ENCODE assay signal across 1 cellular context in the genomic region with DNA sequence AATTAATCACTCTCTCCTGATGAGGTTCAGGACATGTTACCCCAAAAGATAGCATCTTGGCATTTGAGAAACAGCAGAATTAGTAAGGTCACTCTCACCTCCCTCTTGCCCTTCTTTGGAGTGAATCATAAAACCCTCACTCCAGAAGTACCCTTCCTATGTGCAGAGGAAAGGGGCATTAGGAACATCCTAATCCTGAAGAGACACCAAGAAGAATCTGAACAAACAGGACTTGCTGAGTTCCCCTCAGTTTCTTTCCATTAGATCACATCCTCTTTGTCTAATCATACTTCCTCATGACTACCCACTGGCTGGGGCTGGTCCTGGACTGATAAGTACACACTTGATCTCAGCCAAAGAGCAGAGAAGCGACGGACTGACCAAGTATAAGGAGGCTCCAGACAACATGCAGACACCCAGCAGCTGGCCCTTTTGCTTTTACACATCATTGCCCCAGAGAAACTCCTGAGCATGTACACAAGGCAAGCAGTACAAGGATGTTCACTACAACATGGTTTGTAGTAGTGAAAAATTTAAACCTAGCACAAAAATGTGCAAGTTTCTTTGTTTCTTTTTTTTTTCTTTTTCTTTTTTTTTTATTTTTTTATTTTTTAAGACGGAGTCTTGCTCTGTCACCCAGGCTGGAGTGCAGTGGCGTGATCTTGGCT.
TF ChIP-seq lines count a peak whose summit lies in the region.

No MANE protein-coding gene starts in this region.

TF ChIP-seq in K562, 482 proteins besides CTCF, POLR2A, EP300 and RAD21 (continued from another document and continues in another):
- TF ChIP-seq, protein P1, sequence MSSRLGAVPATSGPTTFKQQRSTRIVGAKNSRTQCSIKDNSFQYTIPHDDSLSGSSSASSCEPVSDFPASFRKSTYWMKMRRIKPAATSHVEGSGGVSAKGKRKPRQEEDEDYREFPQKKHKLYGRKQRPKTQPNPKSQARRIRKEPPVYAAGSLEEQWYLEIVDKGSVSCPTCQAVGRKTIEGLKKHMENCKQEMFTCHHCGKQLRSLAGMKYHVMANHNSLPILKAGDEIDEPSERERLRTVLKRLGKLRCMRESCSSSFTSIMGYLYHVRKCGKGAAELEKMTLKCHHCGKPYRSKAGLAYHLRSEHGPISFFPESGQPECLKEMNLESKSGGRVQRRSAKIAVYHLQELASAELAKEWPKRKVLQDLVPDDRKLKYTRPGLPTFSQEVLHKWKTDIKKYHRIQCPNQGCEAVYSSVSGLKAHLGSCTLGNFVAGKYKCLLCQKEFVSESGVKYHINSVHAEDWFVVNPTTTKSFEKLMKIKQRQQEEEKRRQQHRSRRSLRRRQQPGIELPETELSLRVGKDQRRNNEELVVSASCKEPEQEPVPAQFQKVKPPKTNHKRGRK (tag; IDR thresholded peaks at IDR 0.05) = no peak
- TF ChIP-seq NCOA6 (IDR thresholded peaks at IDR 0.05) (0 out of 2 replicates have a peak, but pooled peaks have one; percentile 17), PHF21A (IDR thresholded peaks at IDR 0.05; ENCODE audit: borderline replicate concordance, low read depth) (no peak), ZKSCAN8 (CRISPR knock-in tag; IDR thresholded peaks at IDR 0.05) (no peak), GTF2E2 (tag; IDR thresholded peaks at IDR 0.05) (no peak), NR2C1 (IDR thresholded peaks at IDR 0.05) (0 out of 2 replicates have a peak, but pooled peaks have one; percentile 25), NR2C1 (tag; IDR thresholded peaks at IDR 0.05) (no peak), ARNT (IDR thresholded peaks at IDR 0.05) (peak; percentile 45 to 62; a peak in 2 of 4 replicates), SNRNP70 (optimal IDR thresholded peaks at IDR 0.05; ENCODE audit: low read depth, low read length) (no peak), CXXC5 (CRISPR knock-in tag; IDR thresholded peaks at IDR 0.05) (peak; percentile 52; the same call in 1 of the 2 replicates), PTRF (tag; IDR thresholded peaks at IDR 0.05) (no peak), BACH1 (tag; IDR thresholded peaks at IDR 0.05) (peak; percentile 79; the same call in 1 of the 2 replicates), U2AF2 (optimal IDR thresholded peaks at IDR 0.05; ENCODE audit: low read depth, low read length) (no peak), PYGO2 (tag; IDR thresholded peaks at IDR 0.05) (no peak), ASH1L (IDR thresholded peaks at IDR 0.05; ENCODE audit: borderline replicate concordance, low read depth, partially characterized antibody) (no peak), MYC (IDR thresholded peaks at IDR 0.05; ENCODE audit: low read depth, low read length) (peak; percentile 53; the same call in 1 of the 2 replicates), MYC (CRISPR knock-in tag; IDR thresholded peaks at IDR 0.05; ENCODE audit: borderline replicate concordance, low read depth) (no peak), ZC3H11A (IDR thresholded peaks at IDR 0.05; ENCODE audit: low read depth, low read length) (no peak), ZNF507 (tag; conservative IDR thresholded peaks at IDR 0.05) (no peak), ADNP (tag; IDR thresholded peaks at IDR 0.05) (no peak; the same call in 1 of the 2 replicates), RBM15 (IDR thresholded peaks at IDR 0.05; ENCODE audit: insufficient read depth, low read length) (no peak), TAF7 (tag; IDR thresholded peaks at IDR 0.05) (no peak), NFYB (IDR thresholded peaks at IDR 0.05; ENCODE audit: extremely low read depth, insufficient read length) (no peak), ZNF143 (CRISPR knock-in tag; IDR thresholded peaks at IDR 0.05) (no peak), ETS2 (tag; IDR thresholded peaks at IDR 0.05; ENCODE audit: borderline replicate concordance, poor library complexity, severe bottlenecking) (no peak), ZNF75A (CRISPR knock-in tag; IDR thresholded peaks at IDR 0.05) (no peak), FOXA3 (CRISPR knock-in tag; conservative IDR thresholded peaks at IDR 0.05 in 1 of 2, IDR thresholded peaks at IDR 0.05 in 1 of 2) (peak; percentile 71 to 78; a peak in 3 of 4 replicates), RFX5 (IDR thresholded peaks at IDR 0.05; ENCODE audit: low read depth, low read length) (no peak)
- TF ChIP-seq, protein P2, sequence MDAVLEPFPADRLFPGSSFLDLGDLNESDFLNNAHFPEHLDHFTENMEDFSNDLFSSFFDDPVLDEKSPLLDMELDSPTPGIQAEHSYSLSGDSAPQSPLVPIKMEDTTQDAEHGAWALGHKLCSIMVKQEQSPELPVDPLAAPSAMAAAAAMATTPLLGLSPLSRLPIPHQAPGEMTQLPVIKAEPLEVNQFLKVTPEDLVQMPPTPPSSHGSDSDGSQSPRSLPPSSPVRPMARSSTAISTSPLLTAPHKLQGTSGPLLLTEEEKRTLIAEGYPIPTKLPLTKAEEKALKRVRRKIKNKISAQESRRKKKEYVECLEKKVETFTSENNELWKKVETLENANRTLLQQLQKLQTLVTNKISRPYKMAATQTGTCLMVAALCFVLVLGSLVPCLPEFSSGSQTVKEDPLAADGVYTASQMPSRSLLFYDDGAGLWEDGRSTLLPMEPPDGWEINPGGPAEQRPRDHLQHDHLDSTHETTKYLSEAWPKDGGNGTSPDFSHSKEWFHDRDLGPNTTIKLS (IDR thresholded peaks at IDR 0.05; ENCODE audit: borderline replicate concordance, low read depth) = no peak
- TF ChIP-seq, protein P3, sequence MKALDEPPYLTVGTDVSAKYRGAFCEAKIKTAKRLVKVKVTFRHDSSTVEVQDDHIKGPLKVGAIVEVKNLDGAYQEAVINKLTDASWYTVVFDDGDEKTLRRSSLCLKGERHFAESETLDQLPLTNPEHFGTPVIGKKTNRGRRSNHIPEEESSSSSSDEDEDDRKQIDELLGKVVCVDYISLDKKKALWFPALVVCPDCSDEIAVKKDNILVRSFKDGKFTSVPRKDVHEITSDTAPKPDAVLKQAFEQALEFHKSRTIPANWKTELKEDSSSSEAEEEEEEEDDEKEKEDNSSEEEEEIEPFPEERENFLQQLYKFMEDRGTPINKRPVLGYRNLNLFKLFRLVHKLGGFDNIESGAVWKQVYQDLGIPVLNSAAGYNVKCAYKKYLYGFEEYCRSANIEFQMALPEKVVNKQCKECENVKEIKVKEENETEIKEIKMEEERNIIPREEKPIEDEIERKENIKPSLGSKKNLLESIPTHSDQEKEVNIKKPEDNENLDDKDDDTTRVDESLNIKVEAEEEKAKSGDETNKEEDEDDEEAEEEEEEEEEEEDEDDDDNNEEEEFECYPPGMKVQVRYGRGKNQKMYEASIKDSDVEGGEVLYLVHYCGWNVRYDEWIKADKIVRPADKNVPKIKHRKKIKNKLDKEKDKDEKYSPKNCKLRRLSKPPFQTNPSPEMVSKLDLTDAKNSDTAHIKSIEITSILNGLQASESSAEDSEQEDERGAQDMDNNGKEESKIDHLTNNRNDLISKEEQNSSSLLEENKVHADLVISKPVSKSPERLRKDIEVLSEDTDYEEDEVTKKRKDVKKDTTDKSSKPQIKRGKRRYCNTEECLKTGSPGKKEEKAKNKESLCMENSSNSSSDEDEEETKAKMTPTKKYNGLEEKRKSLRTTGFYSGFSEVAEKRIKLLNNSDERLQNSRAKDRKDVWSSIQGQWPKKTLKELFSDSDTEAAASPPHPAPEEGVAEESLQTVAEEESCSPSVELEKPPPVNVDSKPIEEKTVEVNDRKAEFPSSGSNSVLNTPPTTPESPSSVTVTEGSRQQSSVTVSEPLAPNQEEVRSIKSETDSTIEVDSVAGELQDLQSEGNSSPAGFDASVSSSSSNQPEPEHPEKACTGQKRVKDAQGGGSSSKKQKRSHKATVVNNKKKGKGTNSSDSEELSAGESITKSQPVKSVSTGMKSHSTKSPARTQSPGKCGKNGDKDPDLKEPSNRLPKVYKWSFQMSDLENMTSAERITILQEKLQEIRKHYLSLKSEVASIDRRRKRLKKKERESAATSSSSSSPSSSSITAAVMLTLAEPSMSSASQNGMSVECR (CRISPR knock-in tag; IDR thresholded peaks at IDR 0.05) = no peak
- TF ChIP-seq, protein P4, sequence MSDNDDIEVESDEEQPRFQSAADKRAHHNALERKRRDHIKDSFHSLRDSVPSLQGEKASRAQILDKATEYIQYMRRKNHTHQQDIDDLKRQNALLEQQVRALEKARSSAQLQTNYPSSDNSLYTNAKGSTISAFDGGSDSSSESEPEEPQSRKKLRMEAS (CRISPR knock-in tag; IDR thresholded peaks at IDR 0.05) = no peak
- TF ChIP-seq, protein P5, sequence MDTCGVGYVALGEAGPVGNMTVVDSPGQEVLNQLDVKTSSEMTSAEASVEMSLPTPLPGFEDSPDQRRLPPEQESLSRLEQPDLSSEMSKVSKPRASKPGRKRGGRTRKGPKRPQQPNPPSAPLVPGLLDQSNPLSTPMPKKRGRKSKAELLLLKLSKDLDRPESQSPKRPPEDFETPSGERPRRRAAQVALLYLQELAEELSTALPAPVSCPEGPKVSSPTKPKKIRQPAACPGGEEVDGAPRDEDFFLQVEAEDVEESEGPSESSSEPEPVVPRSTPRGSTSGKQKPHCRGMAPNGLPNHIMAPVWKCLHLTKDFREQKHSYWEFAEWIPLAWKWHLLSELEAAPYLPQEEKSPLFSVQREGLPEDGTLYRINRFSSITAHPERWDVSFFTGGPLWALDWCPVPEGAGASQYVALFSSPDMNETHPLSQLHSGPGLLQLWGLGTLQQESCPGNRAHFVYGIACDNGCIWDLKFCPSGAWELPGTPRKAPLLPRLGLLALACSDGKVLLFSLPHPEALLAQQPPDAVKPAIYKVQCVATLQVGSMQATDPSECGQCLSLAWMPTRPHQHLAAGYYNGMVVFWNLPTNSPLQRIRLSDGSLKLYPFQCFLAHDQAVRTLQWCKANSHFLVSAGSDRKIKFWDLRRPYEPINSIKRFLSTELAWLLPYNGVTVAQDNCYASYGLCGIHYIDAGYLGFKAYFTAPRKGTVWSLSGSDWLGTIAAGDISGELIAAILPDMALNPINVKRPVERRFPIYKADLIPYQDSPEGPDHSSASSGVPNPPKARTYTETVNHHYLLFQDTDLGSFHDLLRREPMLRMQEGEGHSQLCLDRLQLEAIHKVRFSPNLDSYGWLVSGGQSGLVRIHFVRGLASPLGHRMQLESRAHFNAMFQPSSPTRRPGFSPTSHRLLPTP (IDR thresholded peaks at IDR 0.05; ENCODE audit: borderline replicate concordance, extremely low read depth, insufficient read length) = no peak
- TF ChIP-seq, protein P6, sequence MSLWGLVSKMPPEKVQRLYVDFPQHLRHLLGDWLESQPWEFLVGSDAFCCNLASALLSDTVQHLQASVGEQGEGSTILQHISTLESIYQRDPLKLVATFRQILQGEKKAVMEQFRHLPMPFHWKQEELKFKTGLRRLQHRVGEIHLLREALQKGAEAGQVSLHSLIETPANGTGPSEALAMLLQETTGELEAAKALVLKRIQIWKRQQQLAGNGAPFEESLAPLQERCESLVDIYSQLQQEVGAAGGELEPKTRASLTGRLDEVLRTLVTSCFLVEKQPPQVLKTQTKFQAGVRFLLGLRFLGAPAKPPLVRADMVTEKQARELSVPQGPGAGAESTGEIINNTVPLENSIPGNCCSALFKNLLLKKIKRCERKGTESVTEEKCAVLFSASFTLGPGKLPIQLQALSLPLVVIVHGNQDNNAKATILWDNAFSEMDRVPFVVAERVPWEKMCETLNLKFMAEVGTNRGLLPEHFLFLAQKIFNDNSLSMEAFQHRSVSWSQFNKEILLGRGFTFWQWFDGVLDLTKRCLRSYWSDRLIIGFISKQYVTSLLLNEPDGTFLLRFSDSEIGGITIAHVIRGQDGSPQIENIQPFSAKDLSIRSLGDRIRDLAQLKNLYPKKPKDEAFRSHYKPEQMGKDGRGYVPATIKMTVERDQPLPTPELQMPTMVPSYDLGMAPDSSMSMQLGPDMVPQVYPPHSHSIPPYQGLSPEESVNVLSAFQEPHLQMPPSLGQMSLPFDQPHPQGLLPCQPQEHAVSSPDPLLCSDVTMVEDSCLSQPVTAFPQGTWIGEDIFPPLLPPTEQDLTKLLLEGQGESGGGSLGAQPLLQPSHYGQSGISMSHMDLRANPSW (CRISPR knock-in tag; IDR thresholded peaks at IDR 0.05) = no peak
- TF ChIP-seq, protein P7, sequence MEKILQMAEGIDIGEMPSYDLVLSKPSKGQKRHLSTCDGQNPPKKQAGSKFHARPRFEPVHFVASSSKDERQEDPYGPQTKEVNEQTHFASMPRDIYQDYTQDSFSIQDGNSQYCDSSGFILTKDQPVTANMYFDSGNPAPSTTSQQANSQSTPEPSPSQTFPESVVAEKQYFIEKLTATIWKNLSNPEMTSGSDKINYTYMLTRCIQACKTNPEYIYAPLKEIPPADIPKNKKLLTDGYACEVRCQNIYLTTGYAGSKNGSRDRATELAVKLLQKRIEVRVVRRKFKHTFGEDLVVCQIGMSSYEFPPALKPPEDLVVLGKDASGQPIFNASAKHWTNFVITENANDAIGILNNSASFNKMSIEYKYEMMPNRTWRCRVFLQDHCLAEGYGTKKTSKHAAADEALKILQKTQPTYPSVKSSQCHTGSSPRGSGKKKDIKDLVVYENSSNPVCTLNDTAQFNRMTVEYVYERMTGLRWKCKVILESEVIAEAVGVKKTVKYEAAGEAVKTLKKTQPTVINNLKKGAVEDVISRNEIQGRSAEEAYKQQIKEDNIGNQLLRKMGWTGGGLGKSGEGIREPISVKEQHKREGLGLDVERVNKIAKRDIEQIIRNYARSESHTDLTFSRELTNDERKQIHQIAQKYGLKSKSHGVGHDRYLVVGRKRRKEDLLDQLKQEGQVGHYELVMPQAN (IDR thresholded peaks at IDR 0.05; ENCODE audit: borderline replicate concordance) = peak; percentile 32; the same call in 1 of the 2 replicates
- TF ChIP-seq, protein P8, sequence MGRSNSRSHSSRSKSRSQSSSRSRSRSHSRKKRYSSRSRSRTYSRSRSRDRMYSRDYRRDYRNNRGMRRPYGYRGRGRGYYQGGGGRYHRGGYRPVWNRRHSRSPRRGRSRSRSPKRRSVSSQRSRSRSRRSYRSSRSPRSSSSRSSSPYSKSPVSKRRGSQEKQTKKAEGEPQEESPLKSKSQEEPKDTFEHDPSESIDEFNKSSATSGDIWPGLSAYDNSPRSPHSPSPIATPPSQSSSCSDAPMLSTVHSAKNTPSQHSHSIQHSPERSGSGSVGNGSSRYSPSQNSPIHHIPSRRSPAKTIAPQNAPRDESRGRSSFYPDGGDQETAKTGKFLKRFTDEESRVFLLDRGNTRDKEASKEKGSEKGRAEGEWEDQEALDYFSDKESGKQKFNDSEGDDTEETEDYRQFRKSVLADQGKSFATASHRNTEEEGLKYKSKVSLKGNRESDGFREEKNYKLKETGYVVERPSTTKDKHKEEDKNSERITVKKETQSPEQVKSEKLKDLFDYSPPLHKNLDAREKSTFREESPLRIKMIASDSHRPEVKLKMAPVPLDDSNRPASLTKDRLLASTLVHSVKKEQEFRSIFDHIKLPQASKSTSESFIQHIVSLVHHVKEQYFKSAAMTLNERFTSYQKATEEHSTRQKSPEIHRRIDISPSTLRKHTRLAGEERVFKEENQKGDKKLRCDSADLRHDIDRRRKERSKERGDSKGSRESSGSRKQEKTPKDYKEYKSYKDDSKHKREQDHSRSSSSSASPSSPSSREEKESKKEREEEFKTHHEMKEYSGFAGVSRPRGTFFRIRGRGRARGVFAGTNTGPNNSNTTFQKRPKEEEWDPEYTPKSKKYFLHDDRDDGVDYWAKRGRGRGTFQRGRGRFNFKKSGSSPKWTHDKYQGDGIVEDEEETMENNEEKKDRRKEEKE (IDR thresholded peaks at IDR 0.05; ENCODE audit: borderline replicate concordance in 1 of 2, control insufficient read depth in 1 of 2, low read depth in 2 of 2, low read length in 1 of 2) = no peak; a peak in 1 of 4 replicates
- TF ChIP-seq, protein P9, sequence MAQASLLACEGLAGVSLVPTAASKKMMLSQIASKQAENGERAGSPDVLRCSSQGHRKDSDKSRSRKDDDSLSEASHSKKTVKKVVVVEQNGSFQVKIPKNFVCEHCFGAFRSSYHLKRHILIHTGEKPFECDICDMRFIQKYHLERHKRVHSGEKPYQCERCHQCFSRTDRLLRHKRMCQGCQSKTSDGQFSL (CRISPR knock-in tag; IDR thresholded peaks at IDR 0.05) = no peak
- TF ChIP-seq, protein P9 (tag; IDR thresholded peaks at IDR 0.05) = no peak
